1 cellular context compared by ENCODE assay signal in genomic region chr4:13523105-13523477, GRCh38.
TF ChIP-seq lines count a peak whose summit lies in the region.

No MANE protein-coding gene starts in this region.

TF ChIP-seq in GM23338, 12 proteins besides CTCF, POLR2A, EP300 and RAD21:
- TF ChIP-seq, protein P1, sequence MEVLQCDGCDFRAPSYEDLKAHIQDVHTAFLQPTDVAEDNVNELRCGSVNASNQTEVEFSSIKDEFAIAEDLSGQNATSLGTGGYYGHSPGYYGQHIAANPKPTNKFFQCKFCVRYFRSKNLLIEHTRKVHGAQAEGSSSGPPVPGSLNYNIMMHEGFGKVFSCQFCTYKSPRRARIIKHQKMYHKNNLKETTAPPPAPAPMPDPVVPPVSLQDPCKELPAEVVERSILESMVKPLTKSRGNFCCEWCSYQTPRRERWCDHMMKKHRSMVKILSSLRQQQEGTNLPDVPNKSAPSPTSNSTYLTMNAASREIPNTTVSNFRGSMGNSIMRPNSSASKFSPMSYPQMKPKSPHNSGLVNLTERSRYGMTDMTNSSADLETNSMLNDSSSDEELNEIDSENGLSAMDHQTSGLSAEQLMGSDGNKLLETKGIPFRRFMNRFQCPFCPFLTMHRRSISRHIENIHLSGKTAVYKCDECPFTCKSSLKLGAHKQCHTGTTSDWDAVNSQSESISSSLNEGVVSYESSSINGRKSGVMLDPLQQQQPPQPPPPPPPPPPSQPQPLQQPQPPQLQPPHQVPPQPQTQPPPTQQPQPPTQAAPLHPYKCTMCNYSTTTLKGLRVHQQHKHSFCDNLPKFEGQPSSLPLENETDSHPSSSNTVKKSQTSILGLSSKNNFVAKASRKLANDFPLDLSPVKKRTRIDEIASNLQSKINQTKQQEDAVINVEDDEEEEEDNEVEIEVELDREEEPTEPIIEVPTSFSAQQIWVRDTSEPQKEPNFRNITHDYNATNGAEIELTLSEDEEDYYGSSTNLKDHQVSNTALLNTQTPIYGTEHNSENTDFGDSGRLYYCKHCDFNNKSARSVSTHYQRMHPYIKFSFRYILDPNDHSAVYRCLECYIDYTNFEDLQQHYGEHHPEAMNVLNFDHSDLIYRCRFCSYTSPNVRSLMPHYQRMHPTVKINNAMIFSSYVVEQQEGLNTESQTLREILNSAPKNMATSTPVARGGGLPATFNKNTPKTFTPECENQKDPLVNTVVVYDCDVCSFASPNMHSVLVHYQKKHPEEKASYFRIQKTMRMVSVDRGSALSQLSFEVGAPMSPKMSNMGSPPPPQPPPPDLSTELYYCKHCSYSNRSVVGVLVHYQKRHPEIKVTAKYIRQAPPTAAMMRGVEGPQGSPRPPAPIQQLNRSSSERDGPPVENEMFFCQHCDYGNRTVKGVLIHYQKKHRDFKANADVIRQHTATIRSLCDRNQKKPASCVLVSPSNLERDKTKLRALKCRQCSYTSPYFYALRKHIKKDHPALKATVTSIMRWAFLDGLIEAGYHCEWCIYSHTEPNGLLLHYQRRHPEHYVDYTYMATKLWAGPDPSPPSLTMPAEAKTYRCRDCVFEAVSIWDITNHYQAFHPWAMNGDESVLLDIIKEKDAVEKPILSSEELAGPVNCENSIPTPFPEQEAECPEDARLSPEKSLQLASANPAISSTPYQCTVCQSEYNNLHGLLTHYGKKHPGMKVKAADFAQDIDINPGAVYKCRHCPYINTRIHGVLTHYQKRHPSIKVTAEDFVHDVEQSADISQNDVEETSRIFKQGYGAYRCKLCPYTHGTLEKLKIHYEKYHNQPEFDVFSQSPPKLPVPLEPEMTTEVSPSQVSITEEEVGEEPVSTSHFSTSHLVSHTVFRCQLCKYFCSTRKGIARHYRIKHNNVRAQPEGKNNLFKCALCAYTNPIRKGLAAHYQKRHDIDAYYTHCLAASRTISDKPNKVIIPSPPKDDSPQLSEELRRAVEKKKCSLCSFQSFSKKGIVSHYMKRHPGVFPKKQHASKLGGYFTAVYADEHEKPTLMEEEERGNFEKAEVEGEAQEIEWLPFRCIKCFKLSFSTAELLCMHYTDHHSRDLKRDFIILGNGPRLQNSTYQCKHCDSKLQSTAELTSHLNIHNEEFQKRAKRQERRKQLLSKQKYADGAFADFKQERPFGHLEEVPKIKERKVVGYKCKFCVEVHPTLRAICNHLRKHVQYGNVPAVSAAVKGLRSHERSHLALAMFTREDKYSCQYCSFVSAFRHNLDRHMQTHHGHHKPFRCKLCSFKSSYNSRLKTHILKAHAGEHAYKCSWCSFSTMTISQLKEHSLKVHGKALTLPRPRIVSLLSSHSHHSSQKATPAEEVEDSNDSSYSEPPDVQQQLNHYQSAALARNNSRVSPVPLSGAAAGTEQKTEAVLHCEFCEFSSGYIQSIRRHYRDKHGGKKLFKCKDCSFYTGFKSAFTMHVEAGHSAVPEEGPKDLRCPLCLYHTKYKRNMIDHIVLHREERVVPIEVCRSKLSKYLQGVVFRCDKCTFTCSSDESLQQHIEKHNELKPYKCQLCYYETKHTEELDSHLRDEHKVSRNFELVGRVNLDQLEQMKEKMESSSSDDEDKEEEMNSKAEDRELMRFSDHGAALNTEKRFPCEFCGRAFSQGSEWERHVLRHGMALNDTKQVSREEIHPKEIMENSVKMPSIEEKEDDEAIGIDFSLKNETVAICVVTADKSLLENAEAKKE (CRISPR knock-in tag; IDR thresholded peaks at IDR 0.05), result no peak
- no peak for TF ChIP-seq CREB1 (CRISPR knock-in tag; IDR thresholded peaks at IDR 0.05; ENCODE audit: low read depth)
- TF ChIP-seq NANOG (IDR thresholded peaks at IDR 0.05; ENCODE audit: borderline replicate concordance), result no peak
- TF ChIP-seq ZNF331 (CRISPR knock-in tag; IDR thresholded peaks at IDR 0.05; ENCODE audit: low read depth), result no peak
- no peak for TF ChIP-seq POLR2AphosphoS5 (IDR thresholded peaks at IDR 0.05; ENCODE audit: low read depth)
- peak; percentile 98 for TF ChIP-seq EZH2 (IDR thresholded peaks at IDR 0.05; ENCODE audit: low read depth, unreplicated experiment)
- no peak for TF ChIP-seq STAT1 (IDR thresholded peaks at IDR 0.05; ENCODE audit: unreplicated experiment)
- peak; percentile 86 for TF ChIP-seq EZH2phosphoT487 (IDR thresholded peaks at IDR 0.05; ENCODE audit: unreplicated experiment)
- TF ChIP-seq ETS1 (IDR thresholded peaks at IDR 0.05), result no peak
- TF ChIP-seq, protein P2, sequence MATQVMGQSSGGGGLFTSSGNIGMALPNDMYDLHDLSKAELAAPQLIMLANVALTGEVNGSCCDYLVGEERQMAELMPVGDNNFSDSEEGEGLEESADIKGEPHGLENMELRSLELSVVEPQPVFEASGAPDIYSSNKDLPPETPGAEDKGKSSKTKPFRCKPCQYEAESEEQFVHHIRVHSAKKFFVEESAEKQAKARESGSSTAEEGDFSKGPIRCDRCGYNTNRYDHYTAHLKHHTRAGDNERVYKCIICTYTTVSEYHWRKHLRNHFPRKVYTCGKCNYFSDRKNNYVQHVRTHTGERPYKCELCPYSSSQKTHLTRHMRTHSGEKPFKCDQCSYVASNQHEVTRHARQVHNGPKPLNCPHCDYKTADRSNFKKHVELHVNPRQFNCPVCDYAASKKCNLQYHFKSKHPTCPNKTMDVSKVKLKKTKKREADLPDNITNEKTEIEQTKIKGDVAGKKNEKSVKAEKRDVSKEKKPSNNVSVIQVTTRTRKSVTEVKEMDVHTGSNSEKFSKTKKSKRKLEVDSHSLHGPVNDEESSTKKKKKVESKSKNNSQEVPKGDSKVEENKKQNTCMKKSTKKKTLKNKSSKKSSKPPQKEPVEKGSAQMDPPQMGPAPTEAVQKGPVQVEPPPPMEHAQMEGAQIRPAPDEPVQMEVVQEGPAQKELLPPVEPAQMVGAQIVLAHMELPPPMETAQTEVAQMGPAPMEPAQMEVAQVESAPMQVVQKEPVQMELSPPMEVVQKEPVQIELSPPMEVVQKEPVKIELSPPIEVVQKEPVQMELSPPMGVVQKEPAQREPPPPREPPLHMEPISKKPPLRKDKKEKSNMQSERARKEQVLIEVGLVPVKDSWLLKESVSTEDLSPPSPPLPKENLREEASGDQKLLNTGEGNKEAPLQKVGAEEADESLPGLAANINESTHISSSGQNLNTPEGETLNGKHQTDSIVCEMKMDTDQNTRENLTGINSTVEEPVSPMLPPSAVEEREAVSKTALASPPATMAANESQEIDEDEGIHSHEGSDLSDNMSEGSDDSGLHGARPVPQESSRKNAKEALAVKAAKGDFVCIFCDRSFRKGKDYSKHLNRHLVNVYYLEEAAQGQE (IDR thresholded peaks at IDR 0.05; ENCODE audit: unreplicated experiment), result no peak
- TF ChIP-seq JUNB (IDR thresholded peaks at IDR 0.05; ENCODE audit: unreplicated experiment), result no peak
